ENCODE assay signal across 9 cellular contexts in the genomic region with DNA sequence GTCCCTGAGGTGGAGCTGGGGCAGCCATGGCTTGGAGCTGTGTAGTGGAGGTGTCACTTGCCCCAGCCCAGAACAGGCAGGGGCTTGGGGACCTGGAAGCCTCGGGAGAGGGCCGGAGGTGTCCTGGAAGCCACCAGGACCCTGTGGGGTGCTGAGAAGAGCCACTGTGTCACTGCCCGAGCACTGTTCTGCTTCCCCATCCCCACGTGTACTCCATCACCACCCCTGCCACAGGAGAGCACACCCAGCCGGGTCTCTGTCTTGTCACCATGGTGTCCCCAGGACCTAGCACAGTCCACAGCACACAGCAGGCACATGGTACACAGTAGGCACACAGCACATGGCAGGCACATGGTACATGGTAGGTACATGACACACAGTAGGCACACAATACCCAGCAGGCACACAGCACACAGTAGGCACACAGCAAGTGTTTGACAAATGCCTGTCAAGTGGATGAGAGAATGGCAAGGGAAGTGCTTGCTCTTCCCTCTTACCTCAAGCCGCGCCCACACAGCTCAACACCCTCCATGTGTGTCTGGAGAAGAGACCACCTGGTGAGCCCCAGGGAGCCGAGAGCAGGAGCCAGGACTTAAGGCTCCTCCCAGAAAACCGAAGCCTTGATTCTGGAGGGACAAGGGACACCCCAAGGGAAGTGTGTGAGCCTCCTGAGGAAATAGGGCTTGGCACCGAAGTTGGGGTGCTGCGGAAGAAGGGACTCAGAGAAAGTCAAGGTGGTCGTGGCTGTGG. TPM values are rescaled to one million over a fixed set of nuclear protein-coding genes. Genes with fewer than 3 reads are reported as not detected.
DNase-seq lines count a peak whose midpoint lies in the region; ATAC-seq and TF ChIP-seq lines count a peak whose summit lies in the region.
"Had no signal": no experiment of that assay in that cellular context is flagged by ENCODE, and none has a peak within 500 bp of the region (broad histone marks: within the 10 kb centered on the region; RNA-seq: fewer than 3 reads in every experiment).

No MANE protein-coding gene starts in this region.

- H2AFZ ChIP-seq in H9 (ENCODE audit: low read length): no peak overlapping the region
- no peak overlapping the region for H2AFZ ChIP-seq in neural progenitor cell (replicated peaks)
- no peak overlapping the region for H2AFZ ChIP-seq in Karpas-422 (ENCODE audit: low read length)

- no peak overlapping the region for H3K4me3 ChIP-seq in CD4-positive, alpha-beta memory T cell (ENCODE audit: low read length in 2 of 2)
- H3K4me3 ChIP-seq in body of pancreas: no peak overlapping the region
- no peak overlapping the region for H3K4me3 ChIP-seq in neural progenitor cell
- no peak overlapping the region for H3K4me3 ChIP-seq in Karpas-422 (ENCODE audit: low read length)
- H3K4me3 ChIP-seq: adrenal gland had no signal

- H3K23me2 ChIP-seq in H9 (ENCODE audit: insufficient read length, low read depth, low read length, poor library complexity, severe bottlenecking): no peaks in the 10 kb centered on the region

- POLR2A ChIA-PET in CD4-positive, alpha-beta memory T cell (lab: Charles Lee; ENCODE audit: partially characterized antibody): interaction anchor here (7.5 kb wide), 1 partner anchor 12 kb away, joined by 51 read pairs; a partner anchor contains a TSS

- H3K4me3 Mint-ChIP-seq in CD4-positive, alpha-beta memory T cell: peak overlapping the region in 2 of 8 donors; percentile 6 to 17
- H3K4me3 Mint-ChIP-seq in H9: no peak overlapping the region; a peak in 1 of 5 replicates
- H3K4me3 Mint-ChIP-seq in neural progenitor cell: peak overlapping the region; percentile 38

- H3K9me2 ChIP-seq in Karpas-422 (replicated peaks; ENCODE audit: insufficient read depth, low read length): no peaks in the 10 kb centered on the region

- no peak overlapping the region for H2BK120ac ChIP-seq in H9 (ENCODE audit: low read depth, low read length, poor library complexity, severe bottlenecking)

- intact Hi-C loops in CD4-positive, alpha-beta memory T cell (cut with micrococcal nuclease): no loop called here
- intact Hi-C loops in body of pancreas (cut with DNase I): no loop called here

- H2BK15ac ChIP-seq in H9 (ENCODE audit: low read depth, low read length): no peak overlapping the region

- no peak overlapping the region for H3K23ac ChIP-seq in H9 (ENCODE audit: insufficient read length, low read depth, low read length)

- no peak for ATAC-seq in body of pancreas
- no peak for ATAC-seq in HG02678 (IDR thresholded peaks at IDR 0.05; ENCODE audit: unreplicated experiment)

- H3K27me3 Mint-ChIP-seq in CD4-positive, alpha-beta memory T cell: no peaks in the 10 kb centered on the region
- no peaks in the 10 kb centered on the region for H3K27me3 Mint-ChIP-seq in H9 (ENCODE audit: low read depth)
- no peaks in the 10 kb centered on the region for H3K27me3 Mint-ChIP-seq in neural progenitor cell (ENCODE audit: insufficient read depth, low read depth)

- no peaks in the 10 kb centered on the region for H3K27me3 ChIP-seq in CD4-positive, alpha-beta memory T cell (ENCODE audit: insufficient read depth, low read length)
- H3K27me3 ChIP-seq in H9 (ENCODE audit: insufficient read depth, low read length): no peaks in the 10 kb centered on the region
- H3K27me3 ChIP-seq in body of pancreas: no peaks in the 10 kb centered on the region
- H3K27me3 ChIP-seq in neural progenitor cell: no peaks in the 10 kb centered on the region
- H3K27me3 ChIP-seq in Karpas-422 (ENCODE audit: low read length): no peaks in the 10 kb centered on the region
- H3K27me3 ChIP-seq: adrenal gland had no signal

- H3K4ac ChIP-seq in H9 (ENCODE audit: low read depth, low read length): no peak overlapping the region

- H2BK12ac ChIP-seq in H9 (ENCODE audit: insufficient read length, low read depth, low read length): no peak overlapping the region

- H3K9ac ChIP-seq in H9 (ENCODE audit: extremely low read depth, insufficient read length, low read length): no peak overlapping the region
- no peak overlapping the region for H3K9ac ChIP-seq in neural progenitor cell
- H3K9ac ChIP-seq in Karpas-422 (ENCODE audit: low read length): no peak overlapping the region

- no peaks in the 10 kb centered on the region for H3K79me1 ChIP-seq in H9 (ENCODE audit: insufficient read depth, low read depth, low read length, poor library complexity, severe bottlenecking)

- H3K36me3 ChIP-seq in CD4-positive, alpha-beta memory T cell (ENCODE audit: insufficient read depth, low read length): peaks cover 19% of the 10 kb centered on the region
- H3K36me3 ChIP-seq in body of pancreas (replicated peaks in 1 of 2; ENCODE audit: insufficient read depth in 1 of 2, low read depth in 2 of 2) (no peaks in the 10 kb centered on the region), neural progenitor cell (no peaks in the 10 kb centered on the region), Karpas-422 (ENCODE audit: insufficient read depth, low read length) (no peaks in the 10 kb centered on the region; the same call in 1 of the 2 replicates)
- H3K36me3 ChIP-seq: adrenal gland had no signal

- H4K20me1 ChIP-seq in H9 (ENCODE audit: control insufficient read depth, insufficient read depth, insufficient read length) (peaks cover 3% of the 10 kb centered on the region), neural progenitor cell (ENCODE audit: low read depth) (no peaks in the 10 kb centered on the region), Karpas-422 (ENCODE audit: insufficient read depth, low read depth, low read length) (no peaks in the 10 kb centered on the region; the same call in 1 of the 2 replicates)

- H2AK5ac ChIP-seq in H9 (ENCODE audit: insufficient read length, low read length): no peak overlapping the region

- H3K27ac ChIP-seq in CD4-positive, alpha-beta memory T cell (ENCODE audit: low read depth, low read length): peak overlapping the region; percentile 22
- no peak overlapping the region for H3K27ac ChIP-seq in H9 (ENCODE audit: insufficient read length, low read depth, low read length)
- peak overlapping the region in 3 of 4 donors; percentile 2 to 42 (median 2) for H3K27ac ChIP-seq in body of pancreas
- no peak overlapping the region for H3K27ac ChIP-seq in neural progenitor cell
- no peak overlapping the region for H3K27ac ChIP-seq in Karpas-422 (ENCODE audit: low read length)
- H3K27ac ChIP-seq: adrenal gland had no signal

- H3T11ph ChIP-seq in H9 (ENCODE audit: low read length): no peak overlapping the region

- H4K91ac ChIP-seq in H9 (ENCODE audit: insufficient read length, low read depth, low read length): no peak overlapping the region

- CTCF ChIA-PET in CD4-positive, alpha-beta memory T cell (lab: Charles Lee; ENCODE audit: partially characterized antibody): no interaction called here

- H3K36me3 Mint-ChIP-seq in CD4-positive, alpha-beta memory T cell: peaks cover 14 to 37% of the 10 kb centered on the region in 2 donors
- H3K36me3 Mint-ChIP-seq in H9 (ENCODE audit: insufficient read depth in 1 of 3, low read depth in 3 of 3) (peaks cover 0 to 10% (median 5%) of the 10 kb centered on the region in 3 experiments; a peak in 4 of 7 replicates), neural progenitor cell (no peaks in the 10 kb centered on the region)

- no peak overlapping the region for H3K18ac ChIP-seq in H9 (ENCODE audit: insufficient read length, low read depth, low read length)

- H3F3A ChIP-seq in neural progenitor cell (ENCODE audit: low read depth): no peaks in the 10 kb centered on the region

- no peak for TF ChIP-seq POLR2A in body of pancreas (IDR thresholded peaks at IDR 0.05)

- H3K9me3 ChIP-seq in CD4-positive, alpha-beta memory T cell (ENCODE audit: control insufficient read depth in 1 of 2, low read length in 2 of 2): no peaks in the 10 kb centered on the region
- H3K9me3 ChIP-seq in H9 (ENCODE audit: control insufficient read depth, low read depth, low read length) (no peaks in the 10 kb centered on the region), body of pancreas (no peaks in the 10 kb centered on the region), neural progenitor cell (ENCODE audit: low read depth) (no peaks in the 10 kb centered on the region), Karpas-422 (ENCODE audit: low read length) (no peaks in the 10 kb centered on the region)
- H3K9me3 ChIP-seq: adrenal gland had no signal

- H3K27ac Mint-ChIP-seq in CD4-positive, alpha-beta memory T cell: peak overlapping the region; percentile 78 to 95 (median 91)
- no peak overlapping the region for H3K27ac Mint-ChIP-seq in H9
- H3K27ac Mint-ChIP-seq in neural progenitor cell: no peak overlapping the region

- no peak overlapping the region for H2BK5ac ChIP-seq in H9 (ENCODE audit: insufficient read length, low read length)

- peaks cover 93% of the 10 kb centered on the region for H3K4me1 ChIP-seq in CD4-positive, alpha-beta memory T cell (ENCODE audit: insufficient read depth, low read length)
- H3K4me1 ChIP-seq in H9 (ENCODE audit: insufficient read depth, low read length) (peaks cover 9% of the 10 kb centered on the region; the same call in 1 of the 2 replicates), body of pancreas (peaks cover 47% of the 10 kb centered on the region), neural progenitor cell (no peaks in the 10 kb centered on the region), Karpas-422 (ENCODE audit: low read length) (peaks cover 14% of the 10 kb centered on the region)

- no peak overlapping the region for H3K56ac ChIP-seq in H9 (ENCODE audit: insufficient read length, low read depth, low read length)

- H4K5ac ChIP-seq in H9 (ENCODE audit: insufficient read length, low read depth, low read length): no peak overlapping the region

- no peak overlapping the region for H2BK20ac ChIP-seq in H9 (ENCODE audit: low read depth, low read length, poor library complexity, severe bottlenecking)

- H4K8ac ChIP-seq in H9 (replicated peaks; ENCODE audit: insufficient read length, low read depth, low read length): no peak overlapping the region

- DNase-seq in CD4-positive, alpha-beta memory T cell: no peak
- DNase-seq in H9 (no peak), body of pancreas (no peak), neural progenitor cell (ENCODE audit: low spot score) (no peak), Karpas-422 (no peak), NCI-H1105 (lab: John Stamatoyannopoulos, UW) (no peak)
- DNase-seq: dermis blood vessel endothelial cell had no signal

- H3K9me3 Mint-ChIP-seq in CD4-positive, alpha-beta memory T cell: no peaks in the 10 kb centered on the region
- H3K9me3 Mint-ChIP-seq in H9: no peaks in the 10 kb centered on the region
- H3K9me3 Mint-ChIP-seq in neural progenitor cell: peaks cover 8% of the 10 kb centered on the region

- H3K4me2 ChIP-seq in H9 (ENCODE audit: insufficient read depth, insufficient read length, low read length): no peak overlapping the region
- H3K4me2 ChIP-seq in neural progenitor cell: no peak overlapping the region
- no peak overlapping the region for H3K4me2 ChIP-seq in Karpas-422 (ENCODE audit: low read depth, low read length, poor library complexity, severe bottlenecking)

- H3K14ac ChIP-seq in H9 (ENCODE audit: insufficient read depth, low read length): peak overlapping the region; percentile 57; the same call in 1 of the 2 replicates

- H3K4me1 Mint-ChIP-seq in CD4-positive, alpha-beta memory T cell: peaks cover 61 to 95% (median 81%) of the 10 kb centered on the region in 4 donors
- H3K4me1 Mint-ChIP-seq in H9 (peaks cover 26 to 32% of the 10 kb centered on the region in 2 experiments), neural progenitor cell (peaks cover 13% of the 10 kb centered on the region)

- H3K79me2 ChIP-seq in H9 (ENCODE audit: insufficient read depth, low read length): no peaks in the 10 kb centered on the region
- H3K79me2 ChIP-seq in neural progenitor cell (ENCODE audit: low read depth): no peaks in the 10 kb centered on the region
- peaks cover 86% of the 10 kb centered on the region for H3K79me2 ChIP-seq in Karpas-422 (ENCODE audit: low read length)

- no CpG with 5 or more reads among the region's 12 CpGs for WGBS in H9 (ENCODE audit: extremely low coverage, insufficient read length, low lambda C conversion rate)
- WGBS in body of pancreas, 2 donors: 94 to 96% methylated on average over 6 to 12 of the region's 12 CpGs

- no peak for TF ChIP-seq CTCF in H9 (conservative IDR thresholded peaks at IDR 0.05)
- TF ChIP-seq CTCF in body of pancreas (IDR thresholded peaks at IDR 0.05): no peak
- TF ChIP-seq CTCF in neural progenitor cell (IDR thresholded peaks at IDR 0.05): no peak

RNA-seq across cellular contexts. Expression of a gene that starts 13.3 kb away (rescaled TPM):
- 100 to 1,000 TPM; 179 to 187 TPM for total RNA-seq in CD4-positive, alpha-beta memory T cell
- polyA plus RNA-seq in CD4-positive, alpha-beta memory T cell: 100 to 1,000 TPM in 1 of 2 donors, 10 to 100 TPM in 1; 92.2 to 119 TPM
- total RNA-seq in H9 (2021) (5.2 and 8.6 TPM in 2 replicates), body of pancreas (10 to 100 TPM; 17.4 to 24.4 TPM), neural progenitor cell (ENCODE audit: low replicate concordance) (0.64 and 2.1 TPM in 2 replicates)
- 58.3 and 67.8 TPM in 2 replicates for total RNA-seq in Karpas-422 (2014; rRNA removed; shearing (Covaris generic); ENCODE audit: low replicate concordance)

Comparison
In these comparisons a context has a peak if more than half of its experiments do, and no peak if none do; other contexts are left out.
1. H3K27ac ChIP-seq: peak in CD4-positive, alpha-beta memory T cell (single experiment) and body of pancreas (3 of 4); none in H9 (single experiment), neural progenitor cell (single experiment) and Karpas-422 (single experiment).
2. H3K27ac Mint-ChIP-seq: peak in CD4-positive, alpha-beta memory T cell (7 of 7); none in H9 (0 of 3) and neural progenitor cell (single experiment).